Comparison of ENCODE assay signal across 17 cellular contexts in genomic region chr3:125104639-125105038, GRCh38.
"Had no signal": no experiment of that assay in that cellular context is flagged by ENCODE, and none has a peak within 500 bp of the region (broad histone marks: within the 10 kb centered on the region; RNA-seq: fewer than 3 reads in every experiment).

No MANE protein-coding gene starts in this region.

- ATAC-seq: body of pancreas, heart right ventricle, T-helper 17 cell had no signal

- H3K27me3 ChIP-seq: adrenal gland, body of pancreas, heart right ventricle, stomach, tibial artery, uterus had no signal

- H3K4me1 Mint-ChIP-seq: central memory CD8-positive, alpha-beta T cell had no signal

- H3K27ac Mint-ChIP-seq: activated B cell treated with CpG ODN at 0.5 μM for 24 hours; activated CD4-positive, alpha-beta T cell treated with anti-CD3 and anti-CD28 coated beads, Interleukin-2, amount 10 ng/mL, durations not matched to agents 24 days and 14 days; nephron progenitor cell; T-helper 17 cell had no signal

- H3K4me1 ChIP-seq: adrenal gland, body of pancreas, left ventricle myocardium inferior, stomach, uterus had no signal

- DNase-seq: activated B cell treated with CpG ODN at 0.5 μM for 24 hours; activated CD4-positive, alpha-beta T cell treated with anti-CD3 and anti-CD28 coated beads, Interleukin-2, amount 10 ng/mL, durations not matched to agents 24 days and 14 days; activated naive CD4-positive, alpha-beta T cell treated with anti-CD3 and anti-CD28 coated beads, Interleukin-2, amount 50 U/mL, for 16 hours; adrenal gland; body of pancreas; heart right ventricle; islet precursor cell; left ventricle myocardium inferior; mesenchymal stem cell; nephron progenitor cell; stimulated activated CD4-positive, alpha-beta T cell treated with anti-CD3 and anti-CD28 coated beads, Interleukin-4, amount 100 ng/mL, for 1 hour; stimulated activated CD8-positive, alpha-beta memory T cell treated with anti-CD3 and anti-CD28 coated beads, Interleukin-4, amount 100 ng/mL, for 48 hours; stomach; T-helper 17 cell; tibial artery; uterus had no signal

- H3K27me3 Mint-ChIP-seq: activated B cell treated with CpG ODN at 0.5 μM for 24 hours had no signal

- H3K4me3 ChIP-seq: adrenal gland, body of pancreas, heart right ventricle, left ventricle myocardium inferior, stomach, tibial artery, uterus had no signal

- H3K4me3 Mint-ChIP-seq: activated B cell treated with CpG ODN at 0.5 μM for 24 hours; activated CD4-positive, alpha-beta T cell treated with anti-CD3 and anti-CD28 coated beads, Interleukin-2, amount 10 ng/mL, durations not matched to agents 24 days and 14 days; central memory CD8-positive, alpha-beta T cell; nephron progenitor cell; T-helper 17 cell had no signal

- H3K36me3 ChIP-seq: adrenal gland, heart right ventricle, left ventricle myocardium inferior, tibial artery, uterus had no signal

- H3K9me3 ChIP-seq: adrenal gland, body of pancreas, stomach, tibial artery, uterus had no signal

- H3K27ac ChIP-seq: adrenal gland, body of pancreas, heart right ventricle, left ventricle myocardium inferior, stomach, tibial artery, uterus had no signal
